ENCODE assay signal across 10 cellular contexts in the genomic region with DNA sequence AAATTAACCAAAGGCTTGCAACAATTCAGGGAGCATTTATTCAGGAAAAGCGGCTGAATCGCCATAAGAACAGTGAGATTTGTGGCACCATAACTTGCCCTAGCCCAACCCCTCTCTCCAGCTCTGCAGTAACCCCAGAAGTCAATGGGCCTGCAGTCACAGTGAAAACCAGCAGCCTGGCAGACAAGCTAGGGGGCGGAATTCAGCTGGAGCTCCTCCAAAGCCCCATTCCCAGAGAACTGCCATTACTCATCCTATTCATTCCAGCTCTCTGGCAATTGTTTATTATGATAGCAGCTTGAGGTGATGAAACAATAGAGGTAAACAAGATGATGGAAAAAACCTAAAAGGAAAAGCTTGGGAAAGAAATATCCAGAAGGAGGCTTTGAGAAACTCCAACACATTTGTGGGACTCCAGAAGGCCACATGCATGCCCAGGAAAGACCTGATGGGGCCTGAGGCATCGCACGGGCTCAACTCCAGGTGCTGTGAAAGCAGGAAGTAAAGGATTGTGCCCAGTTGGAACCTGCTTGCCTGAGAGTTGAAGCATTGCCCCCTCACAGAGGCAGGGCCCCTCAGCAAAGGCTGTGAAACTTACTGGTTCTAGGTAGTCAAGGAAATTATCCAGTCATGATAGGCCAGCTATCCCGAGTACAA.
DNase-seq lines count a peak whose midpoint lies in the region; ATAC-seq, FAIRE-seq and TF ChIP-seq lines count a peak whose summit lies in the region.
"Had no signal": no experiment of that assay in that cellular context is flagged by ENCODE, and none has a peak within 500 bp of the region (broad histone marks: within the 10 kb centered on the region; RNA-seq: fewer than 3 reads in every experiment).

No MANE protein-coding gene starts in this region.

- no peaks in the 10 kb centered on the region for H3K4me1 ChIP-seq in cardiac muscle cell (ENCODE audit: low read depth)
- peaks cover 18% of the 10 kb centered on the region for H3K4me1 ChIP-seq in keratinocyte (ENCODE audit: control insufficient read depth, extremely low read depth, insufficient read depth, low read length)
- H3K4me1 ChIP-seq in vagina, result peaks cover 15% of the 10 kb centered on the region

- no peak overlapping the region for H3K9ac ChIP-seq in keratinocyte (ENCODE audit: control insufficient read depth, extremely low read depth, insufficient read depth, low read length)

- dilution Hi-C loops in keratinocyte (cut with MboI; ENCODE audit: extremely low pct_ligation_motif_present, low sequenced_read_pairs), result no loop called here

- H3K27me3 ChIP-seq in cardiac muscle cell (no peaks in the 10 kb centered on the region), keratinocyte (ENCODE audit: control insufficient read depth, extremely low read depth, insufficient read depth, low read length) (peaks cover 4% of the 10 kb centered on the region), vagina (no peaks in the 10 kb centered on the region)

- H3K9me1 ChIP-seq in keratinocyte (ENCODE audit: control insufficient read depth, extremely low read depth, insufficient read depth, low read length), result no peaks in the 10 kb centered on the region

- H3K9me3 ChIP-seq in cardiac muscle cell (ENCODE audit: low read depth) (peaks cover 3% of the 10 kb centered on the region), keratinocyte (ENCODE audit: control insufficient read depth, low read depth, low read length) (no peaks in the 10 kb centered on the region), vagina (peaks cover 3% of the 10 kb centered on the region)

- no peak for TF ChIP-seq POLR2A in vagina (IDR thresholded peaks at IDR 0.05)

- peak; percentile 85 for FAIRE-seq in keratinocyte (lab: Jason Lieb, UNC)
- FAIRE-seq: A204.1 had no signal

- H3K4me2 ChIP-seq in keratinocyte (ENCODE audit: control insufficient read depth, extremely low read depth, insufficient read depth, low read depth, low read length), result peak overlapping the region; percentile 13

- no peak overlapping the region for H3K4me3 ChIP-seq in cardiac muscle cell
- no peak overlapping the region for H3K4me3 ChIP-seq in cardiac fibroblast (replicated peaks in 1 of 2; ENCODE audit: low read depth in 2 of 2, low read length in 2 of 2)
- no peak overlapping the region for H3K4me3 ChIP-seq in keratinocyte (ENCODE audit: control insufficient read depth in 2 of 3, extremely low read depth in 1 of 3, insufficient read depth in 2 of 3, low read depth in 1 of 3, low read length in 3 of 3)
- H3K4me3 ChIP-seq in vagina, result no peak overlapping the region

- H4K20me1 ChIP-seq in keratinocyte (ENCODE audit: control insufficient read depth, extremely low read depth, insufficient read depth, low read length), result no peaks in the 10 kb centered on the region

- no peaks in the 10 kb centered on the region for H3K79me2 ChIP-seq in keratinocyte (ENCODE audit: control insufficient read depth, insufficient read depth, low read length)

- peak; percentile 62 for TF ChIP-seq CTCF in cardiac muscle cell (IDR thresholded peaks at IDR 0.05; ENCODE audit: low read depth, low read length)
- TF ChIP-seq CTCF in cardiac fibroblast (IDR thresholded peaks at IDR 0.05; ENCODE audit: low read depth, low read length), result peak; percentile 45
- TF ChIP-seq CTCF in keratinocyte (optimal IDR thresholded peaks at IDR 0.05 in 1 of 3, IDR thresholded peaks at IDR 0.05 in 1 of 3, conservative IDR thresholded peaks at IDR 0.05 in 1 of 3; ENCODE audit: extremely low read depth in 1 of 3, insufficient read depth in 2 of 3, low read length in 3 of 3), result peak; percentile 51 to 63 (median 58)
- TF ChIP-seq CTCF in vagina (IDR thresholded peaks at IDR 0.05), result no peak

- no peak overlapping the region for H3K27ac ChIP-seq in cardiac muscle cell
- H3K27ac ChIP-seq in keratinocyte (ENCODE audit: control insufficient read depth, insufficient read depth, low read length), result peak overlapping the region; percentile 0
- peak overlapping the region; percentile 58 for H3K27ac ChIP-seq in vagina

- H3K36me3 ChIP-seq in cardiac muscle cell (no peaks in the 10 kb centered on the region), keratinocyte (ENCODE audit: control insufficient read depth in 2 of 2, extremely low read depth in 1 of 2, insufficient read depth in 2 of 2, low read length in 2 of 2) (no peaks in the 10 kb centered on the region), vagina (no peaks in the 10 kb centered on the region)

- no peak overlapping the region for H2AFZ ChIP-seq in keratinocyte (ENCODE audit: control insufficient read depth, low read length)

- peak in 1 of 2 donors; percentile 90 for DNase-seq in cardiac muscle cell (ENCODE audit: low read depth in 1 of 2, low spot score in 1 of 2)
- DNase-seq in Right ventricle myocardium superior, result no peak
- peak; percentile 75 to 90 for DNase-seq in cardiac fibroblast (ENCODE audit: low read depth in 2 of 2)
- peak; percentile 21 for DNase-seq in keratinocyte (ENCODE audit: low read depth, low spot score)
- DNase-seq in vagina (ENCODE audit: extremely low spot score in 2 of 2), result no peak
- no peak for DNase-seq in ecto neural progenitor cell (ENCODE audit: low spot score)
- DNase-seq in NK-92 treated with Interleukin-12 subunit alpha and Interleukin-12 subunit beta, amount 100 ng/mL, for 24 hours (lab: John Stamatoyannopoulos, UW), result no peak
- DNase-seq: activated CD8-positive, alpha-beta memory T cell treated with anti-CD3 and anti-CD28 coated beads, Interleukin-2, amount 10 ng/mL, durations not matched to agents 7 days and 5 days had no signal

- intact Hi-C loops in Right ventricle myocardium superior (cut with DNase I), result no loop called here
- intact Hi-C loops in vagina (cut with DNase I), result no loop called here

- ATAC-seq in Right ventricle myocardium superior (ENCODE audit: poor library complexity) (no peak), GM19463 (IDR thresholded peaks at IDR 0.05; ENCODE audit: unreplicated experiment) (no peak)
- ATAC-seq: activated CD8-positive, alpha-beta memory T cell treated with anti-CD3 and anti-CD28 coated beads, Interleukin-2, amount 10 ng/mL, durations not matched to agents 7 days and 5 days had no signal

Comparison
In these comparisons a context has a peak if more than half of its experiments do, and no peak if none do; other contexts are left out.
1. DNase-seq: peak in cardiac fibroblast (2 of 2) and keratinocyte (single experiment); none in Right ventricle myocardium superior (single experiment), vagina (0 of 2), ecto neural progenitor cell (single experiment) and NK-92 treated with Interleukin-12 subunit alpha and Interleukin-12 subunit beta, amount 100 ng/mL, for 24 hours (single experiment).
2. CTCF ChIP-seq: peak in cardiac muscle cell (single experiment), cardiac fibroblast (single experiment) and keratinocyte (3 of 3); none in vagina (0 of 3).